8 cellular contexts compared by ENCODE assay signal in genomic region chr14:50599700-50600444, GRCh38. TPM values are rescaled to one million over a fixed set of nuclear protein-coding genes. Genes with fewer than 3 reads are reported as not detected.
DNase-seq lines count a peak whose midpoint lies in the region; ATAC-seq and TF ChIP-seq lines count a peak whose summit lies in the region.

No MANE protein-coding gene starts in this region.

- ATAC-seq in thoracic aorta (ENCODE audit: insufficient number of reproducible peaks, low FRiP score, low read depth), result no peak

- TF ChIP-seq CTCF in LNCAP (IDR thresholded peaks at IDR 0.05) (peak; percentile 74), thoracic aorta (IDR thresholded peaks at IDR 0.05) (peak; percentile 39)

- DNase-seq in ELR (ENCODE audit: low read depth), result peak; percentile 65
- peak; percentile 22 for DNase-seq in amniotic stem cell (lab: John Stamatoyannopoulos, UW)
- peak; percentile 23 for DNase-seq in iPS-NIHi7 (ENCODE audit: extremely low spot score)
- DNase-seq in thoracic aorta (ENCODE audit: low spot score), result no peak
- DNase-seq in occipital lobe (lab: John Stamatoyannopoulos, UW), result no peak
- DNase-seq in KG1 (lab: John Stamatoyannopoulos, UW), result no peak
- no peak for DNase-seq in activated CD4-positive, alpha-beta T cell treated with anti-CD3 and anti-CD28 coated beads, Interleukin-2, amount 50 U/mL, for 1 hour

- H3K9me3 ChIP-seq in thoracic aorta, result no peaks in the 10 kb centered on the region

- H3K4me3 ChIP-seq in thoracic aorta, result no peak overlapping the region

- no peaks in the 10 kb centered on the region for H3K27me3 ChIP-seq in thoracic aorta (replicated peaks; ENCODE audit: insufficient read depth)

- H3K4me1 ChIP-seq in thoracic aorta (ENCODE audit: control insufficient read depth in 1 of 2, low read depth in 2 of 2), result no peaks in the 10 kb centered on the region

- no peak overlapping the region for H3K27ac ChIP-seq in thoracic aorta

- H3K36me3 ChIP-seq in thoracic aorta, result no peaks in the 10 kb centered on the region

RNA-seq across cellular contexts. Expression of gene ATL1, which starts 39.9 kb away (rescaled TPM):
- 10 to 100 TPM in 1 of 2 donors, 1 to 10 TPM in 1; 9.5 to 14.3 TPM for total RNA-seq in thoracic aorta
- total RNA-seq in occipital lobe, result 99.8 TPM

Comparison
In these comparisons a context has a peak if more than half of its experiments do, and no peak if none do; other contexts are left out.
1. DNase-seq: peak in ELR (single experiment), amniotic stem cell (single experiment) and iPS-NIHi7 (single experiment); none in thoracic aorta (single experiment), occipital lobe (single experiment), KG1 (single experiment) and activated CD4-positive, alpha-beta T cell treated with anti-CD3 and anti-CD28 coated beads, Interleukin-2, amount 50 U/mL, for 1 hour (single experiment).